In the genomic region with DNA sequence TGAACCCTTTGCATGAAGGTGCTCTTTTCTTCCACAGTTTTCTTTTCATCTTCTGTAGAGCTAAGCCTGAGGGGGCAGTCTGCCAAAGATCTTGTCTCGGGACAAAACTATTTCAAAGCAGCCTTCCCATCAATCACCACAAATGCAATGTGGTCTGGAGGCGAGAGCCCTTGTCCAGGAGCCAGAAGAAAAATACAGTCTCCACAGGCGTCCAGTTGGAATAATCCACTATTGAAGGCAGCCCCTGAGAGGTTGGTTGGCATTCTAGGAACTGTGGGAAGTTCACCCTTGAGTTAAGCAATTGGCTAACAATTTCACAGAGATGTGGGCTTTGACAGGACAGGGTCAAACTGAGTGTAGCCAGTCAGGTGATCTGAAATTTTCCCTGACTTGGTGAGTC, we compare ENCODE assay signal across 16 cellular contexts.
A peak's percentile ranks its signal among the peaks of the same experiment; 100 is the strongest.
DNase-seq lines count a peak whose midpoint lies in the region; TF ChIP-seq lines count a peak whose summit lies in the region.
"Had no signal": no experiment of that assay in that cellular context is flagged by ENCODE, and none has a peak within 500 bp of the region (broad histone marks: within the 10 kb centered on the region; RNA-seq: fewer than 3 reads in every experiment).

No MANE protein-coding gene starts in this region.

- intact Hi-C loops in lower leg skin (cut with DNase I; ENCODE audit: low total_unique reads), result no loop called here

- H3K4me1 Mint-ChIP-seq in progenitor cell of endocrine pancreas (ENCODE audit: low read depth), result peaks cover 14% of the 10 kb centered on the region
- H3K4me1 Mint-ChIP-seq: central memory CD8-positive, alpha-beta T cell; stimulated activated naive B cell treated with anti-CD40 and anti-IgM and Interleukin-4, amounts not matched to agents 10 μg/mL and 1 μg/mL and 100 μg/mL, for 72 hours had no signal

- H3K4me3 ChIP-seq in fibroblast of the aortic adventitia (ENCODE audit: low read depth, low read length), result no peak overlapping the region
- no peak overlapping the region for H3K4me3 ChIP-seq in lower leg skin (ENCODE audit: low read depth, poor library complexity, severe bottlenecking)
- H3K4me3 ChIP-seq: ovary, SJSA1 had no signal

- in situ Hi-C loops in SK-MEL-5 (cut with HindIII; ENCODE audit: low pct_unique_long_range_greater_than_20kb, low sequenced_read_pairs), result no loop called here

- H3K4me3 Mint-ChIP-seq in progenitor cell of endocrine pancreas (ENCODE audit: low read depth), result no peak overlapping the region
- H3K4me3 Mint-ChIP-seq: central memory CD8-positive, alpha-beta T cell; stimulated activated naive B cell treated with anti-CD40 and anti-IgM and Interleukin-4, amounts not matched to agents 10 μg/mL and 1 μg/mL and 100 μg/mL, for 72 hours had no signal

- 61 to 73% methylated on average over 3 of the region's 3 CpGs for WGBS in lower leg skin, 2 donors

- TF ChIP-seq CTCF in fibroblast of the aortic adventitia (IDR thresholded peaks at IDR 0.05; ENCODE audit: insufficient read depth, low read length) (no peak), progenitor cell of endocrine pancreas (IDR thresholded peaks at IDR 0.05; ENCODE audit: unreplicated experiment) (no peak), lower leg skin (IDR thresholded peaks at IDR 0.05) (no peak)

- no peaks in the 10 kb centered on the region for H3K9me3 Mint-ChIP-seq in progenitor cell of endocrine pancreas (ENCODE audit: low read depth)
- H3K9me3 Mint-ChIP-seq: central memory CD8-positive, alpha-beta T cell; stimulated activated naive B cell treated with anti-CD40 and anti-IgM and Interleukin-4, amounts not matched to agents 10 μg/mL and 1 μg/mL and 100 μg/mL, for 72 hours had no signal

- no peak for TF ChIP-seq POLR2A in lower leg skin (IDR thresholded peaks at IDR 0.05)

- H3K27ac Mint-ChIP-seq in progenitor cell of endocrine pancreas, result peak overlapping the region; percentile 67
- H3K27ac Mint-ChIP-seq: stimulated activated naive B cell treated with anti-CD40 and anti-IgM and Interleukin-4, amounts not matched to agents 10 μg/mL and 1 μg/mL and 100 μg/mL, for 72 hours had no signal

- DNase-seq in EL (peak; percentile 10), SK-MEL-5 (ENCODE audit: low read depth, low spot score) (peak; percentile 7), fibroblast of the aortic adventitia (ENCODE audit: low read depth) (peak; percentile 28), progenitor cell of endocrine pancreas (ENCODE audit: low spot score, unreplicated experiment) (no peak), NCI-H1105 (lab: John Stamatoyannopoulos, UW) (no peak), lower leg skin (ENCODE audit: low spot score in 2 of 2) (no peak)
- no peak for DNase-seq in activated CD4-positive, CD25-positive, alpha-beta regulatory T cell (lab: John Stamatoyannopoulos, UW)
- DNase-seq in stimulated activated naive CD4-positive, alpha-beta T cell (lab: John Stamatoyannopoulos, UW), result no peak
- DNase-seq: mammary epithelial cell; NCI-H1930; NCI-H774; ovary; stimulated activated CD4-positive, alpha-beta T cell treated with anti-CD3 and anti-CD28 coated beads, Interleukin-4, amount 100 ng/mL, for 24 hours; stimulated activated naive B cell treated with anti-CD40 and anti-IgM and Interleukin-4, amounts not matched to agents 10 μg/mL and 1 μg/mL and 100 μg/mL, for 72 hours had no signal

- no peaks in the 10 kb centered on the region for H3K27me3 Mint-ChIP-seq in progenitor cell of endocrine pancreas
- H3K27me3 Mint-ChIP-seq: central memory CD8-positive, alpha-beta T cell; stimulated activated naive B cell treated with anti-CD40 and anti-IgM and Interleukin-4, amounts not matched to agents 10 μg/mL and 1 μg/mL and 100 μg/mL, for 72 hours had no signal

- H3K36me3 Mint-ChIP-seq in progenitor cell of endocrine pancreas (ENCODE audit: insufficient read depth), result peaks cover 20% of the 10 kb centered on the region

Comparison
In these comparisons a context has a peak if more than half of its experiments do, and no peak if none do; other contexts are left out.
1. DNase-seq: peak in EL (single experiment), SK-MEL-5 (single experiment) and fibroblast of the aortic adventitia (single experiment); none in progenitor cell of endocrine pancreas (single experiment), NCI-H1105 (single experiment), activated CD4-positive, CD25-positive, alpha-beta regulatory T cell (0 of 4), lower leg skin (0 of 2) and stimulated activated naive CD4-positive, alpha-beta T cell (0 of 6).